10 cellular contexts compared by ENCODE assay signal in the genomic region with DNA sequence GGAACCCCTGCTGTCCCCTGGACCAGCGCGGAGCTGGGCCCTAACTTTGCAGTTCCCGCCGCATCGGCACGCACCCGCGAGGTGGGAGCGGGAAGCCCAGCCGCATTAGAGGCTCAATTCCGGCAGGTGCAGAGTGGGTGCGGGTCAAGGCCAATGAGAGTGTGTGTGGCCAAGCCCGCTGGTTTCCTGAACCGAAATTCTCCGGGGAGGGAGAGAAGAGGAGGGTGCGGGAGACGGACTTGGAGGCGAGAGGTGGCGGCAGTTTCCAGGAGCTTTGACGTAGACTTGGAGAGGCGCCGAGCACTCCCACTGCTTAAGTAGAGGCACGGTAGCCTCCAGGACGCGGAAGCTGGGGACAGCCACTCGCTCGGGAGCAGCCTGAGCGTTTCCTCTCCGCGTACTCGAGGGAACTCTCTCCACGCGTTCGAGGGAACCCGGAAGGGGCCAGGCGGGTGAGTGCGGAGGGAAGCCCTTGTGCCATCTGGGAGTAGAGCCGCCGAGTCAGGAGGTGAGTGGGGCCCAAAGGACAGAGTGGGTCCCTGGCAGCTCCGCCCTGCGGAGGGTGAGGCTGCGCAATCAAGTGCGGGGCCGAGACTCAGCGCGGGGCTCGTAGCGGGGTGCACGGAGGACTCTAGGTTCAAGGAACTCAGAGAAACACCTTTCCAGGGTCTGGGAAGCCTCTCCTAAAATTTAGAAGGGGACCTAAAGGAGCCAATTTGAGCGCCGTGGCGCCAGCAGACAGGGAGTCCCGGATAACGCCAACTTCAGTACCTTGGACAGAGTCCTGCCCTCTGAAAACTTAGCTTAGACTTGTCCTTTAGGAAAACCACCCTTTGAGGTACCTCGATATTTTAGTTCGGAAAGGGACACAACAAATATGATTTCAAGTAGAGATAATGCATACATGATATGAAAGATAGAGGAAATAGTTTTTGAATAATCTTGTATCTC. TPM values are rescaled to one million over a fixed set of nuclear protein-coding genes. Genes with fewer than 3 reads are reported as not detected.
DNase-seq lines count a peak whose midpoint lies in the region; ATAC-seq, FAIRE-seq and TF ChIP-seq lines count a peak whose summit lies in the region.
"Had no signal": no experiment of that assay in that cellular context is flagged by ENCODE, and none has a peak within 500 bp of the region (broad histone marks: within the 10 kb centered on the region; RNA-seq: fewer than 3 reads in every experiment).

A gene (plus strand): TSS at position 413 of the 951 bp plus-strand sequence. CDS start 1,750 bp downstream, outside the sequence.

- no peaks in the 10 kb centered on the region for H4K20me1 ChIP-seq in Karpas-422 (ENCODE audit: insufficient read depth, low read depth, low read length)

- H3K79me2 ChIP-seq in Karpas-422 (ENCODE audit: low read length) = no peaks in the 10 kb centered on the region

- no peak within 1 kb of the TSS for H2AFZ ChIP-seq in Karpas-422 (ENCODE audit: low read length)

- H3K27me3 ChIP-seq in Karpas-422 (ENCODE audit: low read length) = no peaks in the 10 kb centered on the region

- H3K9me2 ChIP-seq in Karpas-422 (replicated peaks; ENCODE audit: insufficient read depth, low read length) = no peaks in the 10 kb centered on the region

- H3K9ac ChIP-seq in ES-I3 (ENCODE audit: low read depth, low read length) = peak within 1 kb of the TSS; percentile 46; the same call in 1 of the 2 replicates
- H3K9ac ChIP-seq in Karpas-422 (ENCODE audit: low read length) = no peak within 1 kb of the TSS
- no peak within 1 kb of the TSS for H3K9ac ChIP-seq in kidney (ENCODE audit: low read length in 2 of 2)
- H3K9ac ChIP-seq: KMS-11 had no signal

- H3K9me3 ChIP-seq in ES-I3 (ENCODE audit: control insufficient read depth, insufficient read depth, low read length) (no peaks in the 10 kb centered on the region), Karpas-422 (ENCODE audit: low read length) (no peaks in the 10 kb centered on the region), kidney (ENCODE audit: control insufficient read depth in 1 of 2, low read length in 2 of 2) (no peaks in the 10 kb centered on the region)

- peak within 1 kb of the TSS; percentile 80 to 84 (median 83) for H3K4me3 Mint-ChIP-seq in brain

- ATAC-seq in HG03439 (IDR thresholded peaks at IDR 0.05; ENCODE audit: unreplicated experiment) (no peak), GM21367 (IDR thresholded peaks at IDR 0.05; ENCODE audit: unreplicated experiment) (no peak), GM21526 (IDR thresholded peaks at IDR 0.05; ENCODE audit: low FRiP score, unreplicated experiment) (no peak)

- peaks cover 11% of the 10 kb centered on the region for H3K4me1 Mint-ChIP-seq in brain

- H3K4me2 ChIP-seq in Karpas-422 (ENCODE audit: low read depth, low read length, poor library complexity, severe bottlenecking) = no peak within 1 kb of the TSS
- H3K4me2 ChIP-seq: KMS-11 had no signal

- intact Hi-C loops in kidney (cut with DNase I) = no loop called here

- H3K4me3 ChIP-seq in Karpas-422 (ENCODE audit: low read length) = no peak within 1 kb of the TSS
- no peak within 1 kb of the TSS for H3K4me3 ChIP-seq in kidney (ENCODE audit: low read length in 2 of 2)

- no peak for FAIRE-seq in kidney (lab: Jason Lieb, UNC)

- H3K27ac ChIP-seq in Karpas-422 (ENCODE audit: low read length) (no peak within 1 kb of the TSS), kidney (ENCODE audit: low read depth in 2 of 2, low read length in 2 of 2) (no peak within 1 kb of the TSS)
- H3K27ac ChIP-seq: KMS-11 had no signal

- H3K27me3 Mint-ChIP-seq in brain = peaks cover 17% of the 10 kb centered on the region

- H3K4me1 ChIP-seq in ES-I3 (ENCODE audit: insufficient read depth, low read length) = no peaks in the 10 kb centered on the region
- no peaks in the 10 kb centered on the region for H3K4me1 ChIP-seq in Karpas-422 (ENCODE audit: low read length)
- H3K4me1 ChIP-seq in kidney (ENCODE audit: control insufficient read depth in 1 of 2, insufficient read depth in 1 of 2, low read depth in 1 of 2, low read length in 2 of 2) = no peaks in the 10 kb centered on the region

- H3K9me3 Mint-ChIP-seq in brain = no peaks in the 10 kb centered on the region

- H3K36me3 Mint-ChIP-seq in brain = no peaks in the 10 kb centered on the region

- H3K27ac Mint-ChIP-seq in brain = no peak within 1 kb of the TSS

- DNase-seq in Karpas-422 (peak; percentile 46), kidney (peak; percentile 63), GF-D8 (lab: John Stamatoyannopoulos, UW) (no peak)

- TF ChIP-seq CTCF in brain (conservative IDR thresholded peaks at IDR 0.05) (no peak), kidney (IDR thresholded peaks at IDR 0.05; ENCODE audit: borderline replicate concordance, extremely low read depth, insufficient read depth) (no peak)

- H3K36me3 ChIP-seq in ES-I3 (ENCODE audit: insufficient read depth, low read length) = no peaks in the 10 kb centered on the region
- no peaks in the 10 kb centered on the region for H3K36me3 ChIP-seq in Karpas-422 (ENCODE audit: insufficient read depth, low read length)
- no peaks in the 10 kb centered on the region for H3K36me3 ChIP-seq in kidney (ENCODE audit: control insufficient read depth in 1 of 2, insufficient read depth in 2 of 2, low read length in 2 of 2)

RNA-seq across cellular contexts. Expression of the gene that starts here (rescaled TPM):
- total RNA-seq in Karpas-422 (2014; rRNA removed; shearing (Covaris generic); ENCODE audit: low replicate concordance) = not detected in 2 replicates
- polyA plus RNA-seq in brain (ENCODE audit: insufficient read depth, low read depth, low replicate concordance) = not detected
- total RNA-seq in kidney = not detected
- not detected for polyA plus RNA-seq in kidney (ENCODE audit: insufficient read depth, low read depth, low replicate concordance)
- total RNA-seq: mononuclear cell had no signal

Comparison
In these comparisons a context has a peak if more than half of its experiments do, and no peak if none do; other contexts are left out.
1. Peak in DNase-seq in Karpas-422; RNA of the gene not detected or under 1 TPM.
2. Peak in DNase-seq in kidney; RNA of the gene not detected or under 1 TPM.